ENCODE assay signal across 18 cellular contexts in genomic region chr17:74606050-74606449, GRCh38. TPM values are rescaled to one million over a fixed set of nuclear protein-coding genes. Genes with fewer than 3 reads are reported as not detected.
DNase-seq lines count a peak whose midpoint lies in the region; ATAC-seq, FAIRE-seq and TF ChIP-seq lines count a peak whose summit lies in the region.
"Had no signal": no experiment of that assay in that cellular context is flagged by ENCODE, and none has a peak within 500 bp of the region (broad histone marks: within the 10 kb centered on the region; RNA-seq: fewer than 3 reads in every experiment).

No MANE protein-coding gene starts in this region.

- POLR2A ChIA-PET in A549 (lab: Yijun Ruan, JAX): no interaction called here

- no peak for TF ChIP-seq EP300 in A549 (IDR thresholded peaks at IDR 0.05)

- intact Hi-C loops in esophagus squamous epithelium (cut with DNase I) (no loop called here), posterior vena cava (cut with DNase I) (no loop called here), tibial artery (cut with DNase I; ENCODE audit: low total_unique reads) (no loop called here)

- no peak for ATAC-seq in A549
- ATAC-seq: GM12878, GM23338 had no signal

- H3K27ac ChIP-seq in A549 (peak overlapping the region; percentile 32 to 39; a peak in 2 of 6 replicates), esophagus squamous epithelium (peak overlapping the region in 3 of 4 donors; percentile 52 to 89 (median 61)), tibial artery (no peak overlapping the region)
- H3K27ac ChIP-seq: HL-60 had no signal

- H3K36me3 ChIP-seq in esophagus squamous epithelium (no peaks in the 10 kb centered on the region), tibial artery (no peaks in the 10 kb centered on the region)
- H3K36me3 ChIP-seq: BE2C had no signal

- TF ChIP-seq RAD21 in A549 (conservative IDR thresholded peaks at IDR 0.05 in 1 of 2, IDR thresholded peaks at IDR 0.05 in 1 of 2): no peak

- H3K9me3 ChIP-seq in A549: no peaks in the 10 kb centered on the region
- no peaks in the 10 kb centered on the region for H3K9me3 ChIP-seq in esophagus squamous epithelium
- H3K9me3 ChIP-seq in tibial artery: no peaks in the 10 kb centered on the region
- H3K9me3 ChIP-seq: BE2C had no signal

- in situ Hi-C loops in G401 (cut with HindIII; ENCODE audit: low sequenced_read_pairs): no loop called here

- no peak for FAIRE-seq in A549 (lab: Jason Lieb, UNC)
- FAIRE-seq: GM12878, H54 had no signal

- DNase-seq in A549 (ENCODE audit: low read depth in 1 of 2, low spot score in 1 of 2) (no peak), G401 (ENCODE audit: low spot score) (peak; percentile 9), esophagus squamous epithelium (lab: John Stamatoyannopoulos, UW) (no peak), posterior vena cava (ENCODE audit: low spot score) (peak; percentile 52), AG08395 (ENCODE audit: low spot score) (no peak), tibial artery (no peak), NCI-H69 (lab: John Stamatoyannopoulos, UW) (no peak), NCI-H774 (lab: John Stamatoyannopoulos, UW) (no peak)
- DNase-seq: 8988T; CD4-positive, alpha-beta memory T cell; DMS79 treated with DMSO at 0.1 percent for 48 hours had no signal

- H3K4me1 ChIP-seq in A549: peaks cover 12% of the 10 kb centered on the region
- peaks cover 9 to 49% (median 22%) of the 10 kb centered on the region in 3 donors for H3K4me1 ChIP-seq in esophagus squamous epithelium
- H3K4me1 ChIP-seq in tibial artery: peaks cover 0 to 12% (median 6%) of the 10 kb centered on the region in 4 donors
- H3K4me1 ChIP-seq: BE2C had no signal

- 84% methylated on average over 8 of the region's 8 CpGs for WGBS in A549 (ENCODE audit: missing lambda C conversion rate)
- 80 to 100% methylated on average over 4 to 5 of the region's 8 CpGs for WGBS in esophagus squamous epithelium, 2 donors

- TF ChIP-seq CTCF in A549 (IDR thresholded peaks at IDR 0.05): no peak
- no peak for TF ChIP-seq CTCF in esophagus squamous epithelium (IDR thresholded peaks at IDR 0.05)
- no peak for TF ChIP-seq CTCF in tibial artery (IDR thresholded peaks at IDR 0.05)

- H3K27me3 ChIP-seq in esophagus squamous epithelium (peaks cover 0 to 20% (median 0%) of the 10 kb centered on the region in 4 donors), tibial artery (peaks cover 0 to under 1% of the 10 kb centered on the region in 2 donors)

- CTCF ChIA-PET in A549 (lab: Yijun Ruan, JAX): interaction anchor here (0.8 to 15.1 kb wide), 13 partner anchors 8 to 244 kb away, joined by 3 to 142 read pairs (median 3); partner anchors contain the start of genes BTBD17, CD300H and RAB37

- no peak for TF ChIP-seq POLR2A in A549 (IDR thresholded peaks at IDR 0.05; ENCODE audit: low read length)
- no peak for TF ChIP-seq POLR2A in esophagus squamous epithelium (IDR thresholded peaks at IDR 0.05)

- H3K4me2 ChIP-seq in A549: no peak overlapping the region
- H3K4me2 ChIP-seq: GM23338 had no signal

- no peak overlapping the region for H3K4me3 ChIP-seq in A549
- no peak overlapping the region for H3K4me3 ChIP-seq in esophagus squamous epithelium
- no peak overlapping the region for H3K4me3 ChIP-seq in tibial artery
- H3K4me3 ChIP-seq: GM12878, GM23338 had no signal

TF ChIP-seq in A549, 52 proteins besides CTCF, POLR2A, EP300 and RAD21:
- no peak for TF ChIP-seq ZC3H11A (IDR thresholded peaks at IDR 0.05)
- no peak for TF ChIP-seq MAFK (IDR thresholded peaks at IDR 0.05; ENCODE audit: partially characterized antibody)
TF ChIP-seq in A549: peak in this region for 0.

RNA-seq across cellular contexts. Expression of gene CD300LD, which starts 14.0 kb away (rescaled TPM):
- polyA plus RNA-seq in A549 (2011; rRNA removed) (not detected in 2 replicates), A549 (2017; fragmentation: RNase III; extraction: RNeasy Plus Mini Kit Qiagen cat#74134 plus additional on column Dnase treatment) (not detected in 3 replicates)
- not detected in 2 replicates for polyA plus RNA-seq in A549 (2012; cell fraction: cytosol; rRNA removed)
- polyA plus RNA-seq in A549 (2012; cell fraction: nucleus; rRNA removed): not detected in 2 replicates
- polyA minus RNA-seq in A549 (2011; rRNA and poly(A)+ RNA removed): not detected in 2 replicates
- not detected in 2 replicates for total RNA-seq in G401 (2014; rRNA removed; shearing (Covaris generic))
- total RNA-seq in esophagus squamous epithelium (not detected), posterior vena cava (not detected)
- total RNA-seq: CD4-positive, alpha-beta memory T cell; GM12878; GM23338; HFFc6; HT1080 had no signal
- polyA plus RNA-seq: CD4-positive, alpha-beta memory T cell; GM12878; GM23338 had no signal

RNA-seq across cellular contexts. Expression of gene CD300E, which starts 17.5 kb away (rescaled TPM):
- polyA plus RNA-seq in A549 (2011; rRNA removed): not detected in 2 replicates
- polyA plus RNA-seq in A549 (2012; cell fraction: cytosol; rRNA removed): not detected in 2 replicates
- not detected in 2 replicates for polyA plus RNA-seq in A549 (2012; cell fraction: nucleus; rRNA removed)
- polyA plus RNA-seq in A549 (2017; fragmentation: RNase III; extraction: RNeasy Plus Mini Kit Qiagen cat#74134 plus additional on column Dnase treatment): not detected in 3 replicates
- not detected in 2 replicates for polyA minus RNA-seq in A549 (2011; rRNA and poly(A)+ RNA removed)
- total RNA-seq in G401 (2014; rRNA removed; shearing (Covaris generic)): not detected in 2 replicates
- under 1 TPM; 0.15 to 0.53 (median 0.18) TPM for total RNA-seq in esophagus squamous epithelium
- 1 to 10 TPM; 1.4 to 3.3 TPM for total RNA-seq in posterior vena cava
- total RNA-seq: CD4-positive, alpha-beta memory T cell; GM12878; GM23338; HFFc6; HT1080 had no signal
- polyA plus RNA-seq: CD4-positive, alpha-beta memory T cell; GM12878; GM23338 had no signal

RNA-seq across cellular contexts. Expression of gene CD300H, which starts 38.7 kb away (rescaled TPM):
- polyA plus RNA-seq in A549 (2011; rRNA removed): 0.29 TPM in 1 of 2 replicates, not detected in the other
- polyA plus RNA-seq in A549 (2012; cell fraction: cytosol; rRNA removed): 0.48 and 0.79 TPM in 2 replicates
- 0.19 TPM in 1 of 2 replicates, not detected in the other for polyA plus RNA-seq in A549 (2012; cell fraction: nucleus; rRNA removed)
- polyA plus RNA-seq in A549 (2017; fragmentation: RNase III; extraction: RNeasy Plus Mini Kit Qiagen cat#74134 plus additional on column Dnase treatment): 0.37 to 0.50 TPM (median 0.45 TPM) in 3 replicates
- polyA minus RNA-seq in A549 (2011; rRNA and poly(A)+ RNA removed): not detected in 2 replicates
- not detected in 2 replicates for total RNA-seq in G401 (2014; rRNA removed; shearing (Covaris generic))
- not detected for total RNA-seq in esophagus squamous epithelium
- total RNA-seq in posterior vena cava: 1 to 10 TPM in 1 of 2 donors, not detected in 1; 1.2 TPM
- total RNA-seq: CD4-positive, alpha-beta memory T cell; GM12878; GM23338; HFFc6; HT1080 had no signal
- polyA plus RNA-seq: CD4-positive, alpha-beta memory T cell; GM12878; GM23338 had no signal

Comparison
In these comparisons a context has a peak if more than half of its experiments do, and no peak if none do; other contexts are left out.
1. DNase-seq: peak in G401 (single experiment) and posterior vena cava (single experiment); none in A549 (0 of 2), esophagus squamous epithelium (single experiment), AG08395 (single experiment), tibial artery (0 of 2), NCI-H69 (single experiment) and NCI-H774 (single experiment).
2. H3K27ac ChIP-seq: peak in A549 (2 of 2) and esophagus squamous epithelium (3 of 4); none in tibial artery (0 of 2).